In the genomic region with DNA sequence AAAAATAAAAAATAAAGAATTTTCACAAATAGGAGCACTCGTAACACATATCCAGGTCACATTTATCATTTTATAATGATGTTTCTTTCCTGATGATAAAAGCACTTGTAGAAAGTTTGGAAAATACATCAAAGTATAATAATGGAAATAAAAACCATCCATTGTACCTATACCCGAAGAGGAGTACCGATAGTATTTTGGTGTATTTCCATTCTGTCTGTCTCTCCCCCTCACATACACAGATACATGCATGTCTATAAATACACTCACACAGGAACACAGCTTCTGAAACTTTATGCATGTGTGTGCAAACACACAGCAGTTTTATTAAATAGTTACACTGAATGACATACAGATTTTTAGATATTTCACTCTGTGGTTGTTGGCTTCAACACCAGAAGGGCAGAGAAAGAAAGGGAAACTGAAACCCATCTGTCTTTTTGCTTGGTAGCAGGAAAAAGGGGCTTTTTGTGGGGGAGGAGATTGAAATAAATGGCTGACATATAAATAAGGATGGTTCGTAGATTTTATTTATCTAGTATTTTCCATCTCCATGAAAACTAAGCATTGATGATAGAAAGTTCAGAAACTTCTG, we compare ENCODE assay signal across 8 cellular contexts.
A peak's percentile ranks its signal among the peaks of the same experiment; 100 is the strongest.
DNase-seq lines count a peak whose midpoint lies in the region; ATAC-seq and TF ChIP-seq lines count a peak whose summit lies in the region.

No MANE protein-coding gene starts in this region.

- ATAC-seq in GM21786 (IDR thresholded peaks at IDR 0.05; ENCODE audit: unreplicated experiment) (peak; percentile 49), SK-N-SH treated with all-trans-retinoic acid at 6 μM for 48 hours (peak; percentile 28; the same call in 2 of the 3 replicates), lower lobe of right lung (no peak)

- H3K27me3 ChIP-seq in lower lobe of right lung (ENCODE audit: low read depth) (no peaks in the 10 kb centered on the region), WERI-Rb-1 (ENCODE audit: insufficient read depth, low read depth, severe bottlenecking) (no peaks in the 10 kb centered on the region)

- peaks cover 59% of the 10 kb centered on the region for H3K4me1 ChIP-seq in lower lobe of right lung

- H3K4me3 ChIP-seq in GM12875 (ENCODE audit: low read depth, low read length) (peak overlapping the region; percentile 22), lower lobe of right lung (peak overlapping the region; percentile 38), WERI-Rb-1 (ENCODE audit: low read depth, low read length) (no peak overlapping the region)

- TF ChIP-seq CTCF in GM12875 (IDR thresholded peaks at IDR 0.05; ENCODE audit: borderline replicate concordance, insufficient read depth, low read depth, low read length) (no peak), lower lobe of right lung (IDR thresholded peaks at IDR 0.05) (no peak), WERI-Rb-1 (IDR thresholded peaks at IDR 0.05; ENCODE audit: low read depth, low read length) (no peak)

- no peaks in the 10 kb centered on the region for H3K9me3 ChIP-seq in lower lobe of right lung
- no peaks in the 10 kb centered on the region for H3K9me3 ChIP-seq in WERI-Rb-1 (ENCODE audit: severe bottlenecking)

- peak overlapping the region; percentile 49 for H3K27ac ChIP-seq in lower lobe of right lung
- no peak overlapping the region for H3K27ac ChIP-seq in WERI-Rb-1

- DNase-seq in lower lobe of right lung (no peak), WERI-Rb-1 (no peak), HUDEP-2 (lab: John Stamatoyannopoulos, UW; ENCODE audit: unreplicated experiment in 76 of 76) (no peak), mesenteric fat pad (ENCODE audit: low spot score) (no peak), iPS-NIHi11 (ENCODE audit: low spot score) (no peak)

- intact Hi-C loops in lower lobe of right lung (cut with DNase I) = no loop called here

- H3K36me3 ChIP-seq in lower lobe of right lung = peaks cover 9% of the 10 kb centered on the region
- peaks cover 32% of the 10 kb centered on the region for H3K36me3 ChIP-seq in WERI-Rb-1

TF ChIP-seq in SK-N-SH treated with all-trans-retinoic acid at 6 μM for 48 hours, 23 proteins besides CTCF, POLR2A, EP300 and RAD21:
- TF ChIP-seq, protein P1, sequence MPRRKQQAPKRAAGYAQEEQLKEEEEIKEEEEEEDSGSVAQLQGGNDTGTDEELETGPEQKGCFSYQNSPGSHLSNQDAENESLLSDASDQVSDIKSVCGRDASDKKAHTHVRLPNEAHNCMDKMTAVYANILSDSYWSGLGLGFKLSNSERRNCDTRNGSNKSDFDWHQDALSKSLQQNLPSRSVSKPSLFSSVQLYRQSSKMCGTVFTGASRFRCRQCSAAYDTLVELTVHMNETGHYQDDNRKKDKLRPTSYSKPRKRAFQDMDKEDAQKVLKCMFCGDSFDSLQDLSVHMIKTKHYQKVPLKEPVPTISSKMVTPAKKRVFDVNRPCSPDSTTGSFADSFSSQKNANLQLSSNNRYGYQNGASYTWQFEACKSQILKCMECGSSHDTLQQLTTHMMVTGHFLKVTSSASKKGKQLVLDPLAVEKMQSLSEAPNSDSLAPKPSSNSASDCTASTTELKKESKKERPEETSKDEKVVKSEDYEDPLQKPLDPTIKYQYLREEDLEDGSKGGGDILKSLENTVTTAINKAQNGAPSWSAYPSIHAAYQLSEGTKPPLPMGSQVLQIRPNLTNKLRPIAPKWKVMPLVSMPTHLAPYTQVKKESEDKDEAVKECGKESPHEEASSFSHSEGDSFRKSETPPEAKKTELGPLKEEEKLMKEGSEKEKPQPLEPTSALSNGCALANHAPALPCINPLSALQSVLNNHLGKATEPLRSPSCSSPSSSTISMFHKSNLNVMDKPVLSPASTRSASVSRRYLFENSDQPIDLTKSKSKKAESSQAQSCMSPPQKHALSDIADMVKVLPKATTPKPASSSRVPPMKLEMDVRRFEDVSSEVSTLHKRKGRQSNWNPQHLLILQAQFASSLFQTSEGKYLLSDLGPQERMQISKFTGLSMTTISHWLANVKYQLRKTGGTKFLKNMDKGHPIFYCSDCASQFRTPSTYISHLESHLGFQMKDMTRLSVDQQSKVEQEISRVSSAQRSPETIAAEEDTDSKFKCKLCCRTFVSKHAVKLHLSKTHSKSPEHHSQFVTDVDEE (CRISPR knock-in tag; IDR thresholded peaks at IDR 0.05) = no peak
- TF ChIP-seq ZC3H10 (CRISPR knock-in tag; IDR thresholded peaks at IDR 0.05) = no peak
- no peak for TF ChIP-seq ARNTL (CRISPR knock-in tag; IDR thresholded peaks at IDR 0.05; ENCODE audit: borderline replicate concordance, low read depth)
- TF ChIP-seq ZFP30 (CRISPR knock-in tag; IDR thresholded peaks at IDR 0.05) = no peak
- TF ChIP-seq OSR1 (CRISPR knock-in tag; IDR thresholded peaks at IDR 0.05) = no peak
- TF ChIP-seq, protein P2, sequence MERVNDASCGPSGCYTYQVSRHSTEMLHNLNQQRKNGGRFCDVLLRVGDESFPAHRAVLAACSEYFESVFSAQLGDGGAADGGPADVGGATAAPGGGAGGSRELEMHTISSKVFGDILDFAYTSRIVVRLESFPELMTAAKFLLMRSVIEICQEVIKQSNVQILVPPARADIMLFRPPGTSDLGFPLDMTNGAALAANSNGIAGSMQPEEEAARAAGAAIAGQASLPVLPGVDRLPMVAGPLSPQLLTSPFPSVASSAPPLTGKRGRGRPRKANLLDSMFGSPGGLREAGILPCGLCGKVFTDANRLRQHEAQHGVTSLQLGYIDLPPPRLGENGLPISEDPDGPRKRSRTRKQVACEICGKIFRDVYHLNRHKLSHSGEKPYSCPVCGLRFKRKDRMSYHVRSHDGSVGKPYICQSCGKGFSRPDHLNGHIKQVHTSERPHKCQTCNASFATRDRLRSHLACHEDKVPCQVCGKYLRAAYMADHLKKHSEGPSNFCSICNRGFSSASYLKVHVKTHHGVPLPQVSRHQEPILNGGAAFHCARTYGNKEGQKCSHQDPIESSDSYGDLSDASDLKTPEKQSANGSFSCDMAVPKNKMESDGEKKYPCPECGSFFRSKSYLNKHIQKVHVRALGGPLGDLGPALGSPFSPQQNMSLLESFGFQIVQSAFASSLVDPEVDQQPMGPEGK (CRISPR knock-in tag; IDR thresholded peaks at IDR 0.05; ENCODE audit: borderline replicate concordance) = no peak
- no peak for TF ChIP-seq BACH2 (CRISPR knock-in tag; IDR thresholded peaks at IDR 0.05; ENCODE audit: borderline replicate concordance)

Comparison
In these comparisons a context has a peak if more than half of its experiments do, and no peak if none do; other contexts are left out.
1. ATAC-seq: peak in GM21786 (single experiment) and SK-N-SH treated with all-trans-retinoic acid at 6 μM for 48 hours (single experiment); none in lower lobe of right lung (0 of 2).